In genomic region chr15:66928784-66929183, GRCh38 we compare ENCODE assay signal across 1 cellular context.
TF ChIP-seq lines count a peak whose summit lies in the region.

No MANE protein-coding gene starts in this region.

TF ChIP-seq in A549, 52 proteins besides CTCF, POLR2A, EP300 and RAD21 (continued from another document):
- TF ChIP-seq CHD2 (IDR thresholded peaks at IDR 0.05; ENCODE audit: low read length, partially characterized antibody): no peak
- no peak for TF ChIP-seq ATOH8 (CRISPR knock-in tag; IDR thresholded peaks at IDR 0.05; ENCODE audit: low read depth)
- no peak for TF ChIP-seq ZSCAN20 (CRISPR knock-in tag; IDR thresholded peaks at IDR 0.05)
- no peak for TF ChIP-seq MAZ (IDR thresholded peaks at IDR 0.05; ENCODE audit: borderline replicate concordance, low read depth, low read length)
- TF ChIP-seq RARB (CRISPR knock-in tag; IDR thresholded peaks at IDR 0.05): no peak
- TF ChIP-seq ZC3H11A (IDR thresholded peaks at IDR 0.05): no peak
- no peak for TF ChIP-seq POLR2AphosphoS2 (conservative IDR thresholded peaks at IDR 0.05; ENCODE audit: low read length)
- no peak for TF ChIP-seq JUN (IDR thresholded peaks at IDR 0.05)
